ENCODE assay signal across 29 cellular contexts in genomic region chr18:79851489-79851888, GRCh38. TPM values are rescaled to one million over a fixed set of nuclear protein-coding genes. Genes with fewer than 3 reads are reported as not detected.
DNase-seq lines count a peak whose midpoint lies in the region; ATAC-seq, FAIRE-seq and TF ChIP-seq lines count a peak whose summit lies in the region.
"Had no signal": no experiment of that assay in that cellular context is flagged by ENCODE, and none has a peak within 500 bp of the region (broad histone marks: within the 10 kb centered on the region; RNA-seq: fewer than 3 reads in every experiment).

No MANE protein-coding gene starts in this region.

- no peak for TF ChIP-seq EP300 in K562 (IDR thresholded peaks at IDR 0.05; ENCODE audit: low read length)

- H3K9ac ChIP-seq in K562 (ENCODE audit: insufficient read depth in 1 of 2, low read depth in 2 of 2, low read length in 2 of 2), result no peak overlapping the region
- H3K9ac ChIP-seq: KMS-11 had no signal

- POLR2A ChIA-PET in K562 (lab: Yijun Ruan, JAX), result no interaction called here

- WGBS in K562 (ENCODE audit: insufficient coverage, low coverage, missing lambda C conversion rate), result 4% methylated on average over 7 of the region's 7 CpGs

- no peak overlapping the region for H2AFZ ChIP-seq in K562 (ENCODE audit: low read depth, low read length)

- no peaks in the 10 kb centered on the region for H3K9me3 ChIP-seq in K562 (replicated peaks; ENCODE audit: control insufficient read depth, insufficient read depth, low read depth, low read length)

- in situ Hi-C loops in K562 (cut with MboI), result no loop called here

- H3K36me3 ChIP-seq in K562 (ENCODE audit: control insufficient read depth, insufficient read depth, low read length), result no peaks in the 10 kb centered on the region

- no peaks in the 10 kb centered on the region for H4K20me1 ChIP-seq in K562 (replicated peaks; ENCODE audit: control insufficient read depth, insufficient read depth, low read length)

- TF ChIP-seq RAD21 in K562 (CRISPR knock-in tag; conservative IDR thresholded peaks at IDR 0.05 in 1 of 2, IDR thresholded peaks at IDR 0.05 in 1 of 2), result no peak

- no peak overlapping the region for H3K4me2 ChIP-seq in K562 (ENCODE audit: insufficient read depth, low read length)
- H3K4me2 ChIP-seq: KMS-11 had no signal

- H3K9me1 ChIP-seq in K562 (ENCODE audit: control insufficient read depth, insufficient read depth, low read length), result no peaks in the 10 kb centered on the region

- no peak for TF ChIP-seq CTCF in K562 (IDR thresholded peaks at IDR 0.05 in 2 of 3, conservative IDR thresholded peaks at IDR 0.05 in 1 of 3; ENCODE audit: insufficient read depth in 2 of 3, low read depth in 1 of 3, low read length in 3 of 3)

- no peak for FAIRE-seq in K562 (lab: Jason Lieb, UNC)
- FAIRE-seq: G401.6, GM19239, H54 had no signal

- H3K4me1 ChIP-seq in K562 (replicated peaks in 1 of 2; ENCODE audit: control insufficient read depth in 2 of 2, insufficient read depth in 2 of 2, low read length in 2 of 2), result peaks cover 0 to 29% of the 10 kb centered on the region in 2 experiments; a peak in 2 of 5 replicates

- no peak overlapping the region for H3K4me3 ChIP-seq in K562

- H3K27ac ChIP-seq in K562 (ENCODE audit: extremely low read depth, low read depth, low read length), result no peak overlapping the region
- H3K27ac ChIP-seq: HL-60, KMS-11 had no signal

- CTCF ChIA-PET in K562 (lab: Yijun Ruan, JAX; ENCODE audit: low intra/inter-chr PET ratio), result no interaction called here

- TF ChIP-seq POLR2A in K562 (conservative IDR thresholded peaks at IDR 0.05), result no peak

- BruUV-seq in K562 (replicated peaks; lab: Mats Ljungman, UMichigan), result no TSS peak

- peaks cover 38 to 80% of the 10 kb centered on the region in 2 experiments for H3K27me3 ChIP-seq in K562 (ENCODE audit: control insufficient read depth in 2 of 2, insufficient read depth in 2 of 2, low read length in 2 of 2)

- intact Hi-C loops in K562 (cut with micrococcal nuclease), result no loop called here

- H3K79me2 ChIP-seq in K562 (ENCODE audit: control insufficient read depth, insufficient read depth, low read length), result no peaks in the 10 kb centered on the region

- peak; percentile 18 for DNase-seq in activated CD8-positive, alpha-beta memory T cell treated with anti-CD3 and anti-CD28 coated beads, Interleukin-2, amount 50 U/mL, for 48 hours
- DNase-seq in activated CD8-positive, alpha-beta memory T cell treated with anti-CD3 and anti-CD28 coated beads, Interleukin-2, amount 50 U/mL, for 4 hours, result no peak
- DNase-seq in K562 (ENCODE audit: extremely low read depth in 1 of 4, low spot score in 3 of 4) (no peak), mesenteric fat pad (ENCODE audit: low spot score) (peak; percentile 39), activated gamma-delta T cell treated with Interleukin-2 at 50 U/mL for 16 hours (no peak), 8988T (no peak), anterior cingulate cortex (lab: John Stamatoyannopoulos, UW) (no peak)
- DNase-seq: AML-193; C1 segment of cervical spinal cord; Calu3; CD8-positive, alpha-beta T cell; HFFc6; NCI-H1092 treated with DMSO at 0.1 percent for 48 hours; NCI-H1436 treated with DMSO at 0.1 percent for 48 hours; NCI-H2029; NCI-H2171 treated with DMSO at 0.1 percent for 48 hours; NCI-H524 treated with DMSO at 0.1 percent for 48 hours; NCI-H82; OCI-M1; Right ventricle myocardium superior had no signal

- no peak for ATAC-seq in K562
- ATAC-seq: CD8-positive, alpha-beta T cell had no signal

TF ChIP-seq in K562, 482 proteins besides CTCF, POLR2A, EP300 and RAD21:
- TF ChIP-seq CHD1 (IDR thresholded peaks at IDR 0.05; ENCODE audit: low read length) (no peak), LEF1 (IDR thresholded peaks at IDR 0.05) (no peak), NCOA2 (IDR thresholded peaks at IDR 0.05; ENCODE audit: partially characterized antibody in 2 of 2) (no peak), KAT2B (IDR thresholded peaks at IDR 0.05; ENCODE audit: low read depth, low read length) (no peak), TSC22D4 (tag; IDR thresholded peaks at IDR 0.05) (peak; percentile 73; the same call in 1 of the 2 replicates)

RNA-seq across cellular contexts. Expression of gene KCNG2, which starts 53.8 kb away (rescaled TPM):
- total RNA-seq in K562 (2011; cell fraction: chromatin; rRNA removed; ENCODE audit: low replicate concordance), result not detected in 2 replicates
- total RNA-seq in K562 (2011; cell fraction: nucleolus; rRNA removed), result not detected in 2 replicates
- not detected in 2 replicates for total RNA-seq in K562 (2011; cell fraction: nucleoplasm; rRNA removed)
- total RNA-seq in K562 (2014; rRNA removed) (not detected in 2 replicates), K562 (2014; rRNA removed; fragmentation: Illumina TruSeq; extraction: Trizol) (not detected in 2 replicates), K562 (2015; rRNA removed; fragmentation: Illumina TruSeq; extraction: Trizol) (not detected in 2 replicates), K562 (2021) (not detected in 2 replicates), mesenteric fat pad (0.51 TPM)
- polyA plus RNA-seq in K562 (2011; rRNA removed) (not detected in 2 replicates), K562 (2014; fragmentation: Illumina TruSeq; extraction: Trizol) (not detected in 2 replicates), K562 (2014; fragmentation: Nextera tagmentation; extraction: Ambion mirVana) (not detected), K562 (2014; rRNA removed) (not detected in 2 replicates)
- not detected in 2 replicates for polyA plus RNA-seq in K562 (2011; cell fraction: cytosol; rRNA removed)
- polyA plus RNA-seq in K562 (2011; cell fraction: nucleus; rRNA removed), result not detected in 2 replicates
- not detected in 2 replicates for polyA plus RNA-seq in K562 (2012)
- not detected in 2 replicates for polyA minus RNA-seq in K562 (2011; rRNA and poly(A)+ RNA removed)
- polyA minus RNA-seq in K562 (2011; cell fraction: cytosol; rRNA and poly(A)+ RNA removed), result not detected in 2 replicates
- not detected in 2 replicates for polyA minus RNA-seq in K562 (2011; cell fraction: nucleus; rRNA and poly(A)+ RNA removed)
- total RNA-seq: A172; Calu3; CD8-positive, alpha-beta T cell; Daoy; HFFc6; HT-29; Right ventricle myocardium superior; SK-MEL-5 had no signal

Comparison
In these comparisons a context has a peak if more than half of its experiments do, and no peak if none do; other contexts are left out.
1. DNase-seq: peak in activated CD8-positive, alpha-beta memory T cell treated with anti-CD3 and anti-CD28 coated beads, Interleukin-2, amount 50 U/mL, for 48 hours (single experiment) and mesenteric fat pad (single experiment); none in activated CD8-positive, alpha-beta memory T cell treated with anti-CD3 and anti-CD28 coated beads, Interleukin-2, amount 50 U/mL, for 4 hours (single experiment), K562 (0 of 4), activated gamma-delta T cell treated with Interleukin-2 at 50 U/mL for 16 hours (single experiment), 8988T (single experiment) and anterior cingulate cortex (0 of 58).